In genomic region chr7:117119192-117119924, GRCh38 we compare ENCODE assay signal across 8 cellular contexts.
DNase-seq lines count a peak whose midpoint lies in the region; ATAC-seq and TF ChIP-seq lines count a peak whose summit lies in the region.

No MANE protein-coding gene starts in this region.

- no peaks in the 10 kb centered on the region for H3K27me3 Mint-ChIP-seq in T-helper 17 cell

- H3K4me3 ChIP-seq in astrocyte of the cerebellum (ENCODE audit: low read depth, low read length) = no peak overlapping the region

- no peaks in the 10 kb centered on the region for H3K36me3 Mint-ChIP-seq in T-helper 17 cell (ENCODE audit: low read depth)

- peak; percentile 41 to 78 (median 62) for DNase-seq in activated CD4-positive, CD25-positive, alpha-beta regulatory T cell (lab: John Stamatoyannopoulos, UW)
- DNase-seq in NCI-H1092 (lab: John Stamatoyannopoulos, UW) (peak; percentile 87), T-helper 17 cell (peak; percentile 61 to 75 (median 61)), astrocyte of the cerebellum (ENCODE audit: low read depth) (peak; percentile 65), hypothalamus (lab: John Stamatoyannopoulos, UW) (peak in 40 of 51 donors; percentile 9 to 81 (median 46)), smooth muscle cell of the brain vasculature (ENCODE audit: low read depth, low spot score) (peak; percentile 70), GM19238 (ENCODE audit: insufficient read length, low spot score) (no peak)

- ATAC-seq in activated CD4-positive, CD25-positive, alpha-beta regulatory T cell treated with anti-CD3 and anti-CD28 coated beads, Interleukin-2, amount 50 U/mL, for 24 hours = no peak
- ATAC-seq in T-helper 17 cell = peak; percentile 54

- H3K4me1 Mint-ChIP-seq in T-helper 17 cell = no peaks in the 10 kb centered on the region

- in situ Hi-C loops in astrocyte of the cerebellum (cut with HindIII; ENCODE audit: low sequenced_read_pairs) = no loop called here

- TF ChIP-seq CTCF in astrocyte of the cerebellum (IDR thresholded peaks at IDR 0.05; ENCODE audit: low read depth, low read length, missing control alignments) = peak; percentile 84

- no peak overlapping the region for H3K27ac Mint-ChIP-seq in T-helper 17 cell

- no peak overlapping the region for H3K4me3 Mint-ChIP-seq in T-helper 17 cell

- no peaks in the 10 kb centered on the region for H3K9me3 ChIP-seq in T-helper 17 cell (ENCODE audit: control insufficient read depth, low read length, poor library complexity, severe bottlenecking)
